27 cellular contexts compared by ENCODE assay signal in genomic region chr2:182228741-182229140, GRCh38.
DNase-seq lines count a peak whose midpoint lies in the region; ATAC-seq, FAIRE-seq and TF ChIP-seq lines count a peak whose summit lies in the region.
"Had no signal": no experiment of that assay in that cellular context is flagged by ENCODE, and none has a peak within 500 bp of the region (broad histone marks: within the 10 kb centered on the region; RNA-seq: fewer than 3 reads in every experiment).

No MANE protein-coding gene starts in this region.

- H3K4me3 ChIP-seq in adipocyte (ENCODE audit: low read length), result peak overlapping the region; percentile 36
- no peak overlapping the region for H3K4me3 ChIP-seq in kidney (ENCODE audit: low read length in 2 of 2)
- H3K4me3 ChIP-seq: PC-9, SJSA1, transverse colon had no signal

- H3K4me1 ChIP-seq in adipocyte (ENCODE audit: control insufficient read depth, insufficient read depth, low read length), result peaks cover 47% of the 10 kb centered on the region
- H3K4me1 ChIP-seq in kidney (ENCODE audit: control insufficient read depth in 1 of 2, insufficient read depth in 1 of 2, low read depth in 1 of 2, low read length in 2 of 2), result no peaks in the 10 kb centered on the region
- H3K4me1 ChIP-seq: SJSA1, transverse colon had no signal

- no peak for FAIRE-seq in kidney (lab: Jason Lieb, UNC)
- no peak for FAIRE-seq in GM12892 (lab: Jason Lieb, UNC)
- FAIRE-seq: GM18507, small intestine had no signal

- H3K36me3 Mint-ChIP-seq in HFFc6 (ENCODE audit: low read depth), result no peaks in the 10 kb centered on the region
- H3K36me3 Mint-ChIP-seq in activated T-helper 1 cell treated with anti-CD3 and anti-CD28 coated beads, Interleukin-12 subunit alpha, Interleukin-12 subunit beta, Interleukin-2, Interleukin-4 antibody, amounts not matched to agents 30 ng/mL and 10 ng/mL and 1 ng/mL, durations not matched to agents 14 hours and 24 hours and 36 hours (ENCODE audit: low read depth), result no peaks in the 10 kb centered on the region
- H3K36me3 Mint-ChIP-seq: IgD-negative memory B cell; natural killer cell treated with Interleukin-12 subunit alpha and Interleukin-12 subunit beta and Interleukin-15 and Interleukin-18, amount 100 ng/mL, for 72 hours had no signal

- H3K36me3 ChIP-seq in adipocyte (ENCODE audit: control insufficient read depth, insufficient read depth, low read length, severe bottlenecking) (peaks cover 8% of the 10 kb centered on the region), kidney (ENCODE audit: control insufficient read depth in 1 of 2, insufficient read depth in 2 of 2, low read length in 2 of 2) (no peaks in the 10 kb centered on the region)
- H3K36me3 ChIP-seq: SJSA1, transverse colon had no signal

- peaks cover 67% of the 10 kb centered on the region for H3K4me1 Mint-ChIP-seq in HFFc6 (ENCODE audit: low read depth)
- H3K4me1 Mint-ChIP-seq in activated T-helper 1 cell treated with anti-CD3 and anti-CD28 coated beads, Interleukin-12 subunit alpha, Interleukin-12 subunit beta, Interleukin-2, Interleukin-4 antibody, amounts not matched to agents 30 ng/mL and 10 ng/mL and 1 ng/mL, durations not matched to agents 14 hours and 24 hours and 36 hours (ENCODE audit: low read depth), result no peaks in the 10 kb centered on the region
- H3K4me1 Mint-ChIP-seq: IgD-negative memory B cell had no signal

- no peaks in the 10 kb centered on the region for H3K9me3 Mint-ChIP-seq in HFFc6
- no peaks in the 10 kb centered on the region for H3K9me3 Mint-ChIP-seq in activated T-helper 1 cell treated with anti-CD3 and anti-CD28 coated beads, Interleukin-12 subunit alpha, Interleukin-12 subunit beta, Interleukin-2, Interleukin-4 antibody, amounts not matched to agents 30 ng/mL and 10 ng/mL and 1 ng/mL, durations not matched to agents 14 hours and 24 hours and 36 hours
- H3K9me3 Mint-ChIP-seq: IgD-negative memory B cell; natural killer cell treated with Interleukin-12 subunit alpha and Interleukin-12 subunit beta and Interleukin-15 and Interleukin-18, amount 100 ng/mL, for 72 hours had no signal

- no peaks in the 10 kb centered on the region for H3K27me3 Mint-ChIP-seq in HFFc6 (ENCODE audit: insufficient read depth)
- no peaks in the 10 kb centered on the region for H3K27me3 Mint-ChIP-seq in activated T-helper 1 cell treated with anti-CD3 and anti-CD28 coated beads, Interleukin-12 subunit alpha, Interleukin-12 subunit beta, Interleukin-2, Interleukin-4 antibody, amounts not matched to agents 30 ng/mL and 10 ng/mL and 1 ng/mL, durations not matched to agents 14 hours and 24 hours and 36 hours (ENCODE audit: insufficient read depth)
- H3K27me3 Mint-ChIP-seq: IgD-negative memory B cell; natural killer cell treated with Interleukin-12 subunit alpha and Interleukin-12 subunit beta and Interleukin-15 and Interleukin-18, amount 100 ng/mL, for 72 hours had no signal

- no peaks in the 10 kb centered on the region for H3K27me3 ChIP-seq in adipocyte (replicated peaks; ENCODE audit: control insufficient read depth, insufficient read depth, low read length)
- H3K27me3 ChIP-seq: SJSA1, transverse colon had no signal

- peak overlapping the region; percentile 39 for H3K9ac ChIP-seq in adipocyte (ENCODE audit: low read length)
- H3K9ac ChIP-seq in kidney (ENCODE audit: low read length in 2 of 2), result no peak overlapping the region

- peak overlapping the region; percentile 68 for H3K4me3 Mint-ChIP-seq in HFFc6
- H3K4me3 Mint-ChIP-seq in activated T-helper 1 cell treated with anti-CD3 and anti-CD28 coated beads, Interleukin-12 subunit alpha, Interleukin-12 subunit beta, Interleukin-2, Interleukin-4 antibody, amounts not matched to agents 30 ng/mL and 10 ng/mL and 1 ng/mL, durations not matched to agents 14 hours and 24 hours and 36 hours, result no peak overlapping the region
- H3K4me3 Mint-ChIP-seq: IgD-negative memory B cell; natural killer cell treated with Interleukin-12 subunit alpha and Interleukin-12 subunit beta and Interleukin-15 and Interleukin-18, amount 100 ng/mL, for 72 hours had no signal

- H3K27ac Mint-ChIP-seq in HFFc6, result peak overlapping the region; percentile 92
- no peak overlapping the region for H3K27ac Mint-ChIP-seq in activated T-helper 1 cell treated with anti-CD3 and anti-CD28 coated beads, Interleukin-12 subunit alpha, Interleukin-12 subunit beta, Interleukin-2, Interleukin-4 antibody, amounts not matched to agents 30 ng/mL and 10 ng/mL and 1 ng/mL, durations not matched to agents 14 hours and 24 hours and 36 hours
- H3K27ac Mint-ChIP-seq: IgD-negative memory B cell; natural killer cell treated with Interleukin-12 subunit alpha and Interleukin-12 subunit beta and Interleukin-15 and Interleukin-18, amount 100 ng/mL, for 72 hours had no signal

- no peaks in the 10 kb centered on the region for H3K9me3 ChIP-seq in adipocyte (ENCODE audit: control insufficient read depth, low read length)
- no peaks in the 10 kb centered on the region for H3K9me3 ChIP-seq in kidney (ENCODE audit: control insufficient read depth in 1 of 2, low read length in 2 of 2)
- H3K9me3 ChIP-seq: SJSA1, transverse colon had no signal

- no peak overlapping the region for H3K27ac ChIP-seq in kidney (ENCODE audit: low read depth in 2 of 2, low read length in 2 of 2)
- H3K27ac ChIP-seq: HL-60, PC-9, SJSA1, transverse colon had no signal

- intact Hi-C loops in kidney (cut with DNase I), result no loop called here
- intact Hi-C loops in activated T-helper 1 cell treated with anti-CD3 and anti-CD28 coated beads, Interleukin-12 subunit alpha, Interleukin-12 subunit beta, Interleukin-2, Interleukin-4 antibody, amounts not matched to agents 30 ng/mL and 10 ng/mL and 1 ng/mL, durations not matched to agents 14 hours and 24 hours and 36 hours (cut with micrococcal nuclease), result no loop called here

- DNase-seq in AG20443 (ENCODE audit: low spot score) (peak; percentile 34), HFFc6 (peak; percentile 76), adipocyte (ENCODE audit: low read depth) (peak; percentile 22), iris pigment epithelial cell (ENCODE audit: low read depth) (peak; percentile 11), kidney (no peak), GM12892 (ENCODE audit: insufficient read length) (no peak)
- DNase-seq in activated T-helper 1 cell treated with anti-CD3 and anti-CD28 coated beads, Interleukin-12 subunit alpha, Interleukin-12 subunit beta, Interleukin-2, Interleukin-4 antibody, amounts not matched to agents 30 ng/mL and 10 ng/mL and 1 ng/mL, durations not matched to agents 14 hours and 24 hours and 36 hours (ENCODE audit: low spot score), result no peak
- DNase-seq: activated CD8-positive, alpha-beta memory T cell treated with anti-CD3 and anti-CD28 coated beads, Interleukin-2, amount 50 U/mL, for 48 hours; activated gamma-delta T cell treated with Interleukin-2 at 50 U/mL for 16 hours; AML-193; cerebellar nuclear complex; effector CD4-positive, alpha-beta T cell; glutamatergic neuron; midbrain; NCI-H82; PC-9; posterior cingulate gyrus; small intestine; stimulated activated naive CD4-positive, alpha-beta T cell; transverse colon had no signal

- no peak for TF ChIP-seq POLR2A in GM12892 (IDR thresholded peaks at IDR 0.05; ENCODE audit: low read depth, low read length)

- TF ChIP-seq CTCF in HFFc6 (IDR thresholded peaks at IDR 0.05) (no peak), kidney (IDR thresholded peaks at IDR 0.05; ENCODE audit: borderline replicate concordance, extremely low read depth, insufficient read depth) (no peak)

- ATAC-seq in GM19035 (IDR thresholded peaks at IDR 0.05; ENCODE audit: unreplicated experiment), result no peak
- ATAC-seq: left lobe of liver; natural killer cell treated with Interleukin-12 subunit alpha and Interleukin-12 subunit beta and Interleukin-15 and Interleukin-18, amount 100 ng/mL, for 72 hours had no signal

Comparison
In these comparisons a context has a peak if more than half of its experiments do, and no peak if none do; other contexts are left out.
1. DNase-seq: peak in AG20443 (single experiment), HFFc6 (single experiment), adipocyte (single experiment) and iris pigment epithelial cell (single experiment); none in kidney (single experiment), activated T-helper 1 cell treated with anti-CD3 and anti-CD28 coated beads, Interleukin-12 subunit alpha, Interleukin-12 subunit beta, Interleukin-2, Interleukin-4 antibody, amounts not matched to agents 30 ng/mL and 10 ng/mL and 1 ng/mL, durations not matched to agents 14 hours and 24 hours and 36 hours (single experiment) and GM12892 (single experiment).